ENCODE assay signal across 1 cellular context in the genomic region with DNA sequence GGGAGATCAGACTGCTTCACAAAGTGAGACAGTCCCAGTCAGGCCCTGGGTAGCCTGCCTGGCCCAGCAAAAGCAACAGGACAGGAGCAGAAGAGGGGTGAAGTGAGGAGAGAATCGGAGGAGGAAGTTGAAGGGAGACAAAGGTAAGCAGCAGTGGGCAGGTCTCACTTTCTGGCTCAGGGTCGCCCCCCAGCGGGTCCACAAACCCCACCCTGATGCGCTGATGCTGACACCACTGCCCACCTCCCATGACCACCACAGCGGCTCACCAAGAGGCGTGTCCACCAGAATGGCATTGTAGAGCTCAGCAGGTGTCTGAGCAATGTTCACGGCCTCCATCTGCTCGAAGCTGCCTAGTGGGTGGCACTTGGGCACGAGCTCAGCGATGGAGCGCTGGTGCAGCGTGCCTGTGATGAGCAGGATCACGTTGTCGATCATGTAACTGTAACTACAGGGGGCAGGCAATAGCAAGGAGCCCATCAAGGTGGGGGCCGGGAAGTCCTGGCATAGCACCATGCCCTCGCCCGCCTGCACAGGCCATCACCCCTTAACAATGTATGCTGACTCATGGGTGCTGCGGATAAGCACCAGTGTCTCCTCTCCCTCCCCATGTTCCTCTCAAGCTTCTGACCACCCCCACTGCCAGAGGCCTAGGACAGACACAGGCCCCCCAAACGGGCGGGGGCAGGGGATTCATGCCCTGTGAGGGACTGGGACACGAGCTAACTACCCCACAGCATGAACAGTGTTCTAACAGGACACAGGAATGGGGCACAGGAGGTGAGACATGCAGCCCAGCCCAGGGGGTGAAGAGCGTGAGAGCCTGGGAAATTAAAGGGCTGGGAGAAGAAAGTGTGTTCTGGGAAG.
TF ChIP-seq lines count a peak whose summit lies in the region.

No MANE protein-coding gene starts in this region.

TF ChIP-seq in IMR-90, 13 proteins besides CTCF, POLR2A, EP300 and RAD21:
- TF ChIP-seq MXI1 (IDR thresholded peaks at IDR 0.05; ENCODE audit: borderline replicate concordance, low read depth, low read length) (no peak), CHD1 (IDR thresholded peaks at IDR 0.05; ENCODE audit: low read depth, low read length) (no peak)
